ENCODE assay signal across 10 cellular contexts in the genomic region with DNA sequence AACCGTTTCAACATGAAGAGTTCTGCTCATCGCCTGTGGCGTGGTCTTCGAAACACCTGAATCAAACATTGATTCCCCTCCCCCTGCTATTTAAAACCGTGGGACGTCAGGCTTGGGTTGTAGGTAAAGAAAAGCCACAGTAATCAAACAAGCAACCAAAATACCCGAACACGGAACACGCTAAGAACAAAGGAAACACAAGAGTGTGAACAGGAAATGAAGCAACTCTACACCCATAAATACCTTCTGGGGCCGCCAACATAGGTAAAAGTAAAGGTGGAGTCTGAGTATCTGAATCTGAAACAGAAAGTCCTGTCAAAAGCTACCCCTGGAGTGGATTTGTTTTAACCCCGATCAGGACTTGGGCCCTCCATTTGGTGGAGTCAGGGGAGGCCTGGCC. TPM values are rescaled to one million over a fixed set of nuclear protein-coding genes. Genes with fewer than 3 reads are reported as not detected.
DNase-seq lines count a peak whose midpoint lies in the region; ATAC-seq and TF ChIP-seq lines count a peak whose summit lies in the region.
"Not testable (repeated sequence)": the region's sequence is repeated elsewhere in the genome, so short reads cannot be mapped to it uniquely, and the experiment has no call there.
"Had no signal": no experiment of that assay in that cellular context is flagged by ENCODE, and none has a peak within 500 bp of the region (broad histone marks: within the 10 kb centered on the region; RNA-seq: fewer than 3 reads in every experiment).

No MANE protein-coding gene starts in this region.

- H3K9ac ChIP-seq in GM23248 (peak overlapping the region; percentile 72), smooth muscle cell (ENCODE audit: low read depth) (peak overlapping the region; percentile 81)

- H3K27ac ChIP-seq in GM23248: 0 out of 2 replicates have a peak overlapping the region, but pooled peaks have one; percentile 18
- peak overlapping the region; percentile 68 for H3K27ac ChIP-seq in RWPE2 (ENCODE audit: poor library complexity, severe bottlenecking)
- peak overlapping the region; percentile 85 to 86 for H3K27ac ChIP-seq in ascending aorta
- H3K27ac ChIP-seq in esophagus squamous epithelium: peak overlapping the region; percentile 90 to 93 (median 90)
- H3K27ac ChIP-seq in smooth muscle cell (ENCODE audit: low read depth): peak overlapping the region; percentile 66
- peak overlapping the region; percentile 86 for H3K27ac ChIP-seq in upper lobe of right lung

- not testable (repeated sequence) for H3K36me3 ChIP-seq in GM23248 (ENCODE audit: low read depth); RWPE2 (ENCODE audit: low read depth); ascending aorta; esophagus squamous epithelium; smooth muscle cell (ENCODE audit: low read depth); upper lobe of right lung

- H2AFZ ChIP-seq in GM23248: peak overlapping the region; percentile 77
- H2AFZ ChIP-seq in smooth muscle cell (ENCODE audit: low read depth): not testable (repeated sequence)

- H3K4me3 ChIP-seq in GM23248 (peak overlapping the region; percentile 77), RWPE2 (ENCODE audit: severe bottlenecking) (peak overlapping the region; percentile 43), ascending aorta (peak overlapping the region; percentile 39 to 90), esophagus squamous epithelium (peak overlapping the region; percentile 59 to 82 (median 64)), smooth muscle cell (peak overlapping the region; percentile 76), upper lobe of right lung (peak overlapping the region; percentile 58)

- TF ChIP-seq CTCF in RWPE2 (IDR thresholded peaks at IDR 0.05; ENCODE audit: poor library complexity, severe bottlenecking); ascending aorta (IDR thresholded peaks at IDR 0.05); esophagus squamous epithelium (IDR thresholded peaks at IDR 0.05); mesothelial cell of epicardium (IDR thresholded peaks at IDR 0.05; ENCODE audit: unreplicated experiment); smooth muscle cell (IDR thresholded peaks at IDR 0.05; ENCODE audit: borderline replicate concordance, insufficient read depth, poor library complexity, severe bottlenecking); upper lobe of right lung (IDR thresholded peaks at IDR 0.05): not testable (repeated sequence)

- 2% methylated on average over 10 to 11 of the region's 11 CpGs for WGBS in GM23248 (ENCODE audit: low coverage in 1 of 2, low lambda C conversion rate in 2 of 2, missing lambda C conversion rate in 2 of 2), 2 experiments
- WGBS in esophagus squamous epithelium, 2 donors: 0% methylated on average over 3 to 6 of the region's 11 CpGs
- WGBS in smooth muscle cell (ENCODE audit: low lambda C conversion rate): 0% methylated on average over 11 of the region's 11 CpGs

- in situ Hi-C loops in GM23248 (cut with MboI): not testable (repeated sequence)

- peak overlapping the region; percentile 83 for H3K4me3 Mint-ChIP-seq in mesothelial cell of epicardium

- intact Hi-C loops in ascending aorta (cut with DNase I); esophagus squamous epithelium (cut with DNase I); upper lobe of right lung (cut with DNase I): not testable (repeated sequence)

- not testable (repeated sequence) for H3K4me1 ChIP-seq in GM23248 (ENCODE audit: insufficient read depth); RWPE2 (ENCODE audit: insufficient read depth, poor library complexity, severe bottlenecking); ascending aorta; esophagus squamous epithelium; smooth muscle cell (ENCODE audit: low read depth); upper lobe of right lung

- H3K4me2 ChIP-seq in GM23248 (ENCODE audit: unreplicated experiment) (peak overlapping the region; percentile 85), smooth muscle cell (peak overlapping the region; percentile 82)

- not testable (repeated sequence) for H3K9me3 Mint-ChIP-seq in mesothelial cell of epicardium

- H3K9me3 ChIP-seq in GM23248 (ENCODE audit: low read depth); RWPE2 (ENCODE audit: severe bottlenecking); ascending aorta; esophagus squamous epithelium; smooth muscle cell (replicated peaks; ENCODE audit: low read depth); upper lobe of right lung: not testable (repeated sequence)

- H4K20me1 ChIP-seq in GM23248 (ENCODE audit: insufficient read depth); smooth muscle cell (ENCODE audit: low read depth): not testable (repeated sequence)

- peak overlapping the region; percentile 97 for H3K27ac Mint-ChIP-seq in mesothelial cell of epicardium

- not testable (repeated sequence) for H3K27me3 Mint-ChIP-seq in mesothelial cell of epicardium (ENCODE audit: low read depth)

- TF ChIP-seq POLR2A in esophagus squamous epithelium (IDR thresholded peaks at IDR 0.05): not testable (repeated sequence)

- H3K79me2 ChIP-seq in GM23248 (ENCODE audit: insufficient read depth); smooth muscle cell (ENCODE audit: low read depth): not testable (repeated sequence)

- H3K4me1 Mint-ChIP-seq in mesothelial cell of epicardium: not testable (repeated sequence)

- not testable (repeated sequence) for DNase-seq in GM23248; RWPE2 (ENCODE audit: low spot score); ascending aorta (ENCODE audit: low spot score in 2 of 2); esophagus squamous epithelium (lab: John Stamatoyannopoulos, UW); mesothelial cell of epicardium (ENCODE audit: low spot score in 2 of 2, unreplicated experiment in 2 of 2); smooth muscle cell (lab: John Stamatoyannopoulos, UW; ENCODE audit: unreplicated experiment); upper lobe of right lung
- DNase-seq in activated CD8-positive, alpha-beta memory T cell treated with anti-CD3 and anti-CD28 coated beads for 24 hours: peak; percentile 67

- H3F3A ChIP-seq in GM23248 (ENCODE audit: insufficient read depth); smooth muscle cell (ENCODE audit: low read depth): not testable (repeated sequence)

- ATAC-seq in RWPE2 (ENCODE audit: low read depth); upper lobe of right lung: not testable (repeated sequence)

- H3K36me3 Mint-ChIP-seq in mesothelial cell of epicardium: not testable (repeated sequence)

- not testable (repeated sequence) for H3K27me3 ChIP-seq in GM23248 (replicated peaks; ENCODE audit: insufficient read depth); RWPE2 (ENCODE audit: insufficient read depth, poor library complexity, severe bottlenecking); ascending aorta; esophagus squamous epithelium; smooth muscle cell (ENCODE audit: low read depth); upper lobe of right lung

- H3K9me2 ChIP-seq in GM23248 (ENCODE audit: insufficient read depth): not testable (repeated sequence)

RNA-seq across cellular contexts. Expression of gene PPIAL4G, which starts 24.7 kb away (rescaled TPM):
- total RNA-seq in GM23248 (2014; rRNA removed; shearing (Covaris generic)): not detected in 2 replicates
- polyA plus RNA-seq in GM23248 (2016; fragmentation: Nextera tagmentation; extraction: Ambion mirVana) (not detected in 2 replicates), smooth muscle cell (0.12 TPM in 1 of 2 replicates, not detected in the other)
- total RNA-seq in ascending aorta (not detected), esophagus squamous epithelium (not detected), mesothelial cell of epicardium (0.13 TPM in 1 of 3 replicates, not detected in the others), smooth muscle cell (not detected in 2 replicates), upper lobe of right lung (0.20 TPM)
- total RNA-seq: Right ventricle myocardium inferior, skeletal muscle tissue had no signal

Comparison
In these comparisons a context has a peak if more than half of its experiments do, and no peak if none do; other contexts are left out.
1. H3K27ac ChIP-seq: peak in every context shown above with its lines; median percentile 90 in esophagus squamous epithelium; 86 in upper lobe of right lung; 86 in ascending aorta; 68 in RWPE2; 66 in smooth muscle cell; 18 in GM23248.